In genomic region chr9:136362450-136362784, GRCh38 we compare ENCODE assay signal across 8 cellular contexts. TPM values are rescaled to one million over a fixed set of nuclear protein-coding genes. Genes with fewer than 3 reads are reported as not detected.
DNase-seq lines count a peak whose midpoint lies in the region; ATAC-seq and TF ChIP-seq lines count a peak whose summit lies in the region.

No MANE protein-coding gene starts in this region.

- peaks cover 2 to 26% (median 21%) of the 10 kb centered on the region in 4 donors for H3K36me3 ChIP-seq in stomach

- POLR2A ChIA-PET in activated CD4-positive, alpha-beta T cell treated with anti-CD3 and anti-CD28 coated beads, Interleukin-2, amount 10 ng/mL, durations not matched to agents 7 days and 5 days (lab: Charles Lee) = interaction anchor here (0.7 kb wide), 1 partner anchor 402 kb away, joined by 3 read pairs; the partner anchor contains the start of gene LCN15
- POLR2A ChIA-PET in activated CD4-positive, alpha-beta memory T cell treated with anti-CD3 and anti-CD28 coated beads, Interleukin-2, amount 10 ng/mL, durations not matched to agents 7 days and 5 days (lab: Charles Lee) = interaction anchor here (0.8 to 2.5 kb wide), 22 partner anchors 8 to 734 kb away, joined by 3 to 23 read pairs (median 5); partner anchors contain the start of genes ENTR1, GPSM1 and PMPCA

- H3K9me3 ChIP-seq in right cardiac atrium (ENCODE audit: control insufficient read depth, low read length) = no peaks in the 10 kb centered on the region
- H3K9me3 ChIP-seq in stomach = no peaks in the 10 kb centered on the region

- WGBS in right cardiac atrium = 84% methylated on average over 6 of the region's 6 CpGs
- 51 to 68% (median 55%) methylated on average over 6 of the region's 6 CpGs for WGBS in stomach, 5 donors
- WGBS in lower leg skin, 2 donors = 55 to 69% methylated on average over 6 of the region's 6 CpGs

- H3K27ac ChIP-seq in right cardiac atrium (ENCODE audit: low read length) (no peak overlapping the region), stomach (peak overlapping the region; percentile 20 to 99 (median 90))

- no peak for TF ChIP-seq CTCF in stomach (IDR thresholded peaks at IDR 0.05)
- no peak for TF ChIP-seq CTCF in lower leg skin (IDR thresholded peaks at IDR 0.05)

- H3K4me1 ChIP-seq in right cardiac atrium (ENCODE audit: control insufficient read depth, insufficient read depth, low read length) (peaks cover 5% of the 10 kb centered on the region), stomach (peaks cover 21 to 43% (median 32%) of the 10 kb centered on the region in 4 donors)

- H3K4me3 Mint-ChIP-seq in activated CD4-positive, alpha-beta T cell treated with anti-CD3 and anti-CD28 coated beads, Interleukin-2, amount 10 ng/mL, durations not matched to agents 7 days and 5 days = peak overlapping the region; percentile 84
- peak overlapping the region; percentile 82 for H3K4me3 Mint-ChIP-seq in activated CD4-positive, alpha-beta memory T cell treated with anti-CD3 and anti-CD28 coated beads, Interleukin-2, amount 10 ng/mL, durations not matched to agents 7 days and 5 days

- H3K36me3 Mint-ChIP-seq in activated CD4-positive, alpha-beta T cell treated with anti-CD3 and anti-CD28 coated beads, Interleukin-2, amount 10 ng/mL, durations not matched to agents 7 days and 5 days (ENCODE audit: low read depth) = no peaks in the 10 kb centered on the region
- H3K36me3 Mint-ChIP-seq in activated CD4-positive, alpha-beta memory T cell treated with anti-CD3 and anti-CD28 coated beads, Interleukin-2, amount 10 ng/mL, durations not matched to agents 7 days and 5 days (ENCODE audit: low read depth) = no peaks in the 10 kb centered on the region

- no peak for TF ChIP-seq EP300 in stomach (IDR thresholded peaks at IDR 0.05)

- TF ChIP-seq POLR2A in stomach (IDR thresholded peaks at IDR 0.05) = no peak
- no peak for TF ChIP-seq POLR2A in lower leg skin (IDR thresholded peaks at IDR 0.05)

- peaks cover 4% of the 10 kb centered on the region for H3K4me1 Mint-ChIP-seq in activated CD4-positive, alpha-beta T cell treated with anti-CD3 and anti-CD28 coated beads, Interleukin-2, amount 10 ng/mL, durations not matched to agents 7 days and 5 days
- peaks cover 6% of the 10 kb centered on the region for H3K4me1 Mint-ChIP-seq in activated CD4-positive, alpha-beta memory T cell treated with anti-CD3 and anti-CD28 coated beads, Interleukin-2, amount 10 ng/mL, durations not matched to agents 7 days and 5 days

- CTCF ChIA-PET in activated CD4-positive, alpha-beta T cell treated with anti-CD3 and anti-CD28 coated beads, Interleukin-2, amount 10 ng/mL, durations not matched to agents 7 days and 5 days (lab: Charles Lee) = interaction anchor here (0.6 to 5.2 kb wide), 13 partner anchors 9 to 401 kb away, joined by 3 to 106 read pairs (median 4); partner anchors contain the start of gene UBAC1
- CTCF ChIA-PET in activated CD4-positive, alpha-beta memory T cell treated with anti-CD3 and anti-CD28 coated beads, Interleukin-2, amount 10 ng/mL, durations not matched to agents 7 days and 5 days (lab: Charles Lee) = interaction anchor here (0.7 to 2.9 kb wide), 11 partner anchors 9 to 368 kb away, joined by 3 to 31 read pairs (median 5); partner anchors contain the start of genes ENTR1, INPP5E and PMPCA

- no peaks in the 10 kb centered on the region for H3K27me3 Mint-ChIP-seq in activated CD4-positive, alpha-beta T cell treated with anti-CD3 and anti-CD28 coated beads, Interleukin-2, amount 10 ng/mL, durations not matched to agents 7 days and 5 days
- H3K27me3 Mint-ChIP-seq in activated CD4-positive, alpha-beta memory T cell treated with anti-CD3 and anti-CD28 coated beads, Interleukin-2, amount 10 ng/mL, durations not matched to agents 7 days and 5 days = no peaks in the 10 kb centered on the region

- no peaks in the 10 kb centered on the region for H3K27me3 ChIP-seq in right cardiac atrium (ENCODE audit: control insufficient read depth, insufficient read depth)
- H3K27me3 ChIP-seq in stomach = peaks cover 0 to 8% (median 0%) of the 10 kb centered on the region in 3 donors

- DNase-seq in activated CD4-positive, alpha-beta T cell treated with anti-CD3 and anti-CD28 coated beads, Interleukin-2, amount 10 ng/mL, durations not matched to agents 7 days and 5 days = no peak
- DNase-seq in activated CD4-positive, alpha-beta T cell treated with anti-CD3 and anti-CD28 coated beads, Interleukin-2, amount 50 U/mL, for 48 hours = no peak
- DNase-seq in activated CD4-positive, alpha-beta memory T cell treated with anti-CD3 and anti-CD28 coated beads, Interleukin-2, amount 10 ng/mL, durations not matched to agents 7 days and 5 days = no peak
- DNase-seq in right cardiac atrium (peak in 2 of 3 donors; percentile 78 to 81), stomach (no peak), lower leg skin (ENCODE audit: low spot score in 2 of 2) (no peak), Ammon's horn (ENCODE audit: low spot score) (no peak)

- H3K4me3 ChIP-seq in right cardiac atrium (ENCODE audit: low read length) (no peak overlapping the region), stomach (peak overlapping the region in 1 of 4 donors; percentile 71), lower leg skin (ENCODE audit: low read depth, poor library complexity, severe bottlenecking) (no peak overlapping the region)

- ATAC-seq in right cardiac atrium (peak in 1 of 2 donors; percentile 3), HG02981 (IDR thresholded peaks at IDR 0.05; ENCODE audit: unreplicated experiment) (no peak)

- no peaks in the 10 kb centered on the region for H3K9me3 Mint-ChIP-seq in activated CD4-positive, alpha-beta T cell treated with anti-CD3 and anti-CD28 coated beads, Interleukin-2, amount 10 ng/mL, durations not matched to agents 7 days and 5 days
- no peaks in the 10 kb centered on the region for H3K9me3 Mint-ChIP-seq in activated CD4-positive, alpha-beta memory T cell treated with anti-CD3 and anti-CD28 coated beads, Interleukin-2, amount 10 ng/mL, durations not matched to agents 7 days and 5 days

- H3K27ac Mint-ChIP-seq in activated CD4-positive, alpha-beta T cell treated with anti-CD3 and anti-CD28 coated beads, Interleukin-2, amount 10 ng/mL, durations not matched to agents 7 days and 5 days = peak overlapping the region; percentile 92
- peak overlapping the region; percentile 88 for H3K27ac Mint-ChIP-seq in activated CD4-positive, alpha-beta memory T cell treated with anti-CD3 and anti-CD28 coated beads, Interleukin-2, amount 10 ng/mL, durations not matched to agents 7 days and 5 days

- intact Hi-C loops in right cardiac atrium (cut with DNase I) = no loop called here
- intact Hi-C loops in stomach (cut with DNase I; ENCODE audit: low total_unique reads) = no loop called here
- intact Hi-C loops in lower leg skin (cut with DNase I; ENCODE audit: low total_unique reads) = no loop called here

RNA-seq across cellular contexts. Expression of gene DNLZ, which starts 1.1 kb away (rescaled TPM):
- 10 to 100 TPM; 13.1 to 14.6 TPM for total RNA-seq in activated CD4-positive, alpha-beta T cell treated with anti-CD3 and anti-CD28 coated beads, Interleukin-2, amount 10 ng/mL, durations not matched to agents 7 days and 5 days
- total RNA-seq in activated CD4-positive, alpha-beta memory T cell treated with anti-CD3 and anti-CD28 coated beads, Interleukin-2, amount 10 ng/mL, durations not matched to agents 7 days and 5 days = 10 to 100 TPM; 11.5 TPM
- total RNA-seq in right cardiac atrium (10 to 100 TPM; 15.2 to 24.9 (median 22.2) TPM), stomach (10 to 100 TPM in 1 of 5 donors, 1 to 10 TPM in 3, not detected in 1; 1.3 to 10.1 (median 7.4) TPM), lower leg skin (10 to 100 TPM; 30.9 to 64.6 (median 44.1) TPM)
- polyA plus RNA-seq in right cardiac atrium (17.1 TPM), stomach (10 to 100 TPM; 13.9 to 16.8 (median 15.0) TPM)

RNA-seq across cellular contexts. Expression of gene CARD9, which starts 11.1 kb away (rescaled TPM):
- under 1 TPM; 0.44 to 0.69 TPM for total RNA-seq in activated CD4-positive, alpha-beta T cell treated with anti-CD3 and anti-CD28 coated beads, Interleukin-2, amount 10 ng/mL, durations not matched to agents 7 days and 5 days
- 1 to 10 TPM in 1 of 2 experiments, under 1 TPM in 1; 0.55 to 1.3 TPM for total RNA-seq in activated CD4-positive, alpha-beta memory T cell treated with anti-CD3 and anti-CD28 coated beads, Interleukin-2, amount 10 ng/mL, durations not matched to agents 7 days and 5 days
- total RNA-seq in right cardiac atrium (1 to 10 TPM in 2 of 4 donors, under 1 TPM in 2; 0.76 to 2.1 (median 1.0) TPM), stomach (1 to 10 TPM in 3 of 5 donors, under 1 TPM in 1, not detected in 1; 0.92 to 8.2 (median 1.6) TPM), lower leg skin (1 to 10 TPM; 2.4 to 4.2 (median 3.2) TPM)
- polyA plus RNA-seq in right cardiac atrium (0.68 TPM), stomach (1 to 10 TPM in 2 of 3 donors, under 1 TPM in 1; 0.92 to 2.0 (median 1.1) TPM)

RNA-seq across cellular contexts. Expression of gene GPSM1, which starts 35.1 kb away (rescaled TPM):
- total RNA-seq in activated CD4-positive, alpha-beta T cell treated with anti-CD3 and anti-CD28 coated beads, Interleukin-2, amount 10 ng/mL, durations not matched to agents 7 days and 5 days = 1 to 10 TPM; 2.7 to 2.9 TPM
- total RNA-seq in activated CD4-positive, alpha-beta memory T cell treated with anti-CD3 and anti-CD28 coated beads, Interleukin-2, amount 10 ng/mL, durations not matched to agents 7 days and 5 days = 1 to 10 TPM; 6.0 to 6.5 TPM
- total RNA-seq in right cardiac atrium = 10 to 100 TPM; 46.3 to 90.6 (median 71.6) TPM
- 73.3 TPM for polyA plus RNA-seq in right cardiac atrium
- 10 to 100 TPM in 3 of 5 donors, 1 to 10 TPM in 2; 3.5 to 16.5 (median 14.6) TPM for total RNA-seq in stomach
- polyA plus RNA-seq in stomach = 10 to 100 TPM in 1 of 3 donors, 1 to 10 TPM in 2; 6.3 to 17.4 (median 9.6) TPM
- 10 to 100 TPM; 21.0 to 37.1 (median 28.1) TPM for total RNA-seq in lower leg skin

RNA-seq across cellular contexts. Expression of gene SNAPC4, which starts 37.6 kb away (rescaled TPM):
- total RNA-seq in activated CD4-positive, alpha-beta T cell treated with anti-CD3 and anti-CD28 coated beads, Interleukin-2, amount 10 ng/mL, durations not matched to agents 7 days and 5 days = 10 to 100 TPM in 1 of 2 experiments, 1 to 10 TPM in 1; 9.4 to 10.8 TPM
- 1 to 10 TPM; 8.8 TPM for total RNA-seq in activated CD4-positive, alpha-beta memory T cell treated with anti-CD3 and anti-CD28 coated beads, Interleukin-2, amount 10 ng/mL, durations not matched to agents 7 days and 5 days
- total RNA-seq in right cardiac atrium (1 to 10 TPM; 3.2 to 4.4 (median 3.9) TPM), stomach (10 to 100 TPM in 1 of 5 donors, 1 to 10 TPM in 4; 1.8 to 58.2 (median 5.8) TPM), lower leg skin (1 to 10 TPM; 5.9 to 9.9 (median 9.6) TPM)
- polyA plus RNA-seq in right cardiac atrium (3.7 TPM), stomach (1 to 10 TPM; 2.9 to 4.6 (median 4.1) TPM)

RNA-seq across cellular contexts. Expression of gene ENTR1, which starts 48.0 kb away (rescaled TPM):
- 10 to 100 TPM; 59.2 to 62.3 TPM for total RNA-seq in activated CD4-positive, alpha-beta T cell treated with anti-CD3 and anti-CD28 coated beads, Interleukin-2, amount 10 ng/mL, durations not matched to agents 7 days and 5 days
- 10 to 100 TPM; 49.2 to 54.9 TPM for total RNA-seq in activated CD4-positive, alpha-beta memory T cell treated with anti-CD3 and anti-CD28 coated beads, Interleukin-2, amount 10 ng/mL, durations not matched to agents 7 days and 5 days
- total RNA-seq in right cardiac atrium (10 to 100 TPM; 18.2 to 22.9 (median 20.1) TPM), stomach (100 to 1,000 TPM in 1 of 5 donors, 10 to 100 TPM in 4; 26.3 to 184 (median 71.2) TPM), lower leg skin (10 to 100 TPM; 29.8 to 46.2 (median 36.6) TPM)
- polyA plus RNA-seq in right cardiac atrium (13.6 TPM), stomach (10 to 100 TPM; 20.6 to 29.5 (median 27.2) TPM)

Comparison
In these comparisons a context has a peak if more than half of its experiments do, and no peak if none do; other contexts are left out.
1. DNase-seq: peak in right cardiac atrium (2 of 3); none in activated CD4-positive, alpha-beta T cell treated with anti-CD3 and anti-CD28 coated beads, Interleukin-2, amount 10 ng/mL, durations not matched to agents 7 days and 5 days (single experiment), activated CD4-positive, alpha-beta T cell treated with anti-CD3 and anti-CD28 coated beads, Interleukin-2, amount 50 U/mL, for 48 hours (0 of 2), activated CD4-positive, alpha-beta memory T cell treated with anti-CD3 and anti-CD28 coated beads, Interleukin-2, amount 10 ng/mL, durations not matched to agents 7 days and 5 days (single experiment), stomach (single experiment), lower leg skin (0 of 2) and Ammon's horn (single experiment).